7 cellular contexts compared by ENCODE assay signal in genomic region chr2:132636346-132636745, GRCh38. TPM values are rescaled to one million over a fixed set of nuclear protein-coding genes. Genes with fewer than 3 reads are reported as not detected.
"Had no signal": no experiment of that assay in that cellular context is flagged by ENCODE, and none has a peak within 500 bp of the region (broad histone marks: within the 10 kb centered on the region; RNA-seq: fewer than 3 reads in every experiment).

No MANE protein-coding gene starts in this region.

- H3K9me3 Mint-ChIP-seq: HFFc6 had no signal

- ATAC-seq: HCT116, K562 had no signal

- DNase-seq: GM23248, GOT3, H7, HFFc6, IMR-90 had no signal

- H3K4me3 Mint-ChIP-seq: HFFc6 had no signal

- H3K27ac Mint-ChIP-seq: HFFc6 had no signal

RNA-seq across cellular contexts. Expression of gene LYPD1, which starts 33.7 kb away (rescaled TPM):
- total RNA-seq: K562 had no signal
- polyA plus RNA-seq: K562 had no signal
